8 cellular contexts compared by ENCODE assay signal in the genomic region with DNA sequence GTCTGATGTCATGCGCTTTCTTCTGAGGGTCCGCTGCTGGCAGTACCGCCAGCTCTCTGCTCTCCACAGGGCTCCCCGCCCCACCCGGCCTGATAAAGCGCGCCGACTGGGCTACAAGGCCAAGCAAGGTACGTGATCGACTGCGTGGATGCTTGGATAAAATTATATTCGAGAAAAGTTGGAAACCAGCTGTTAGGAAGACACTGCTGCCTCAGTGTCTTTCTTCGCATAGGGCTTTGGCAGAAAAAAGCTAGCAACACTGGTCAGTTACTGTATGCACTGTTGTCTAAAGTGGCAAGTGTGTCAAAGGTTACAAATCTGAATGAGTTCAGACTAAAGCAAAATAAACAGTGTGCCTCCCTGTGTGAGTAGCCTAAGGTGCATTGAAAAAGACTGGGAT. TPM values are rescaled to one million over a fixed set of nuclear protein-coding genes. Genes with fewer than 3 reads are reported as not detected.
A peak's percentile ranks its signal among the peaks of the same experiment; 100 is the strongest.
DNase-seq lines count a peak whose midpoint lies in the region; ATAC-seq, FAIRE-seq and TF ChIP-seq lines count a peak whose summit lies in the region.
"Not testable (repeated sequence)": the region's sequence is repeated elsewhere in the genome, so short reads cannot be mapped to it uniquely, and the experiment has no call there.

No MANE protein-coding gene starts in this region.

- not testable (repeated sequence) for DNase-seq in A549 (ENCODE audit: low read depth in 1 of 2, low spot score in 1 of 2); H9; RWPE2 (ENCODE audit: low spot score); activated naive CD4-positive, alpha-beta T cell treated with anti-CD3 and anti-CD28 coated beads, Interleukin-2, amount 50 U/mL, for 72 hours (ENCODE audit: low spot score in 2 of 2); effector memory CD4-positive, alpha-beta T cell; naive B cell

- not testable (repeated sequence) for H3K56ac ChIP-seq in H9 (ENCODE audit: insufficient read length, low read depth, low read length)

- H4K8ac ChIP-seq in H9 (replicated peaks; ENCODE audit: insufficient read length, low read depth, low read length), result not testable (repeated sequence)

- not testable (repeated sequence) for H4K91ac ChIP-seq in H9 (ENCODE audit: insufficient read length, low read depth, low read length)

- H3K79me1 ChIP-seq in H9 (ENCODE audit: insufficient read depth, low read depth, low read length, poor library complexity, severe bottlenecking), result not testable (repeated sequence)

- not testable (repeated sequence) for H3K9me3 Mint-ChIP-seq in H9; activated naive CD4-positive, alpha-beta T cell treated with anti-CD3 and anti-CD28 coated beads, Interleukin-2, amount 50 U/mL, for 72 hours; naive B cell

- CTCF ChIA-PET in A549 (lab: Yijun Ruan, JAX), result interaction anchor here (1.2 to 3.2 kb wide), 3 partner anchors 19 to 40 kb away, joined by 3 to 7 read pairs (median 4); no protein-coding TSS in a partner anchor

- not testable (repeated sequence) for TF ChIP-seq RAD21 in A549 (conservative IDR thresholded peaks at IDR 0.05 in 1 of 2, IDR thresholded peaks at IDR 0.05 in 1 of 2)

- H3K79me2 ChIP-seq in H9 (ENCODE audit: insufficient read depth, low read length), result peaks cover 15% of the 10 kb centered on the region; the same call in 1 of the 2 replicates

- FAIRE-seq in A549 (lab: Jason Lieb, UNC), result not testable (repeated sequence)

- peaks cover 46% of the 10 kb centered on the region for H3K4me1 ChIP-seq in A549
- not testable (repeated sequence) for H3K4me1 ChIP-seq in H9 (ENCODE audit: insufficient read depth, low read length)
- H3K4me1 ChIP-seq in RWPE2 (ENCODE audit: insufficient read depth, poor library complexity, severe bottlenecking), result peaks cover 18% of the 10 kb centered on the region
- peaks cover 12% of the 10 kb centered on the region for H3K4me1 ChIP-seq in effector memory CD4-positive, alpha-beta T cell (ENCODE audit: control insufficient read depth, insufficient read depth, low read length, poor library complexity, severe bottlenecking)

- H3K23ac ChIP-seq in H9 (ENCODE audit: insufficient read length, low read depth, low read length), result not testable (repeated sequence)

- not testable (repeated sequence) for H4K5ac ChIP-seq in H9 (ENCODE audit: insufficient read length, low read depth, low read length)

- not testable (repeated sequence) for H4K20me1 ChIP-seq in H9 (ENCODE audit: control insufficient read depth, insufficient read depth, insufficient read length)

- not testable (repeated sequence) for H3K18ac ChIP-seq in H9 (ENCODE audit: insufficient read length, low read depth, low read length)

- not testable (repeated sequence) for TF ChIP-seq EP300 in A549 (IDR thresholded peaks at IDR 0.05)

- under 1% methylated on average over 12 of the region's 13 CpGs for WGBS in A549 (ENCODE audit: missing lambda C conversion rate)
- no CpG with 5 or more reads among the region's 13 CpGs for WGBS in H9 (ENCODE audit: extremely low coverage, insufficient read length, low lambda C conversion rate)

- not testable (repeated sequence) for H2BK20ac ChIP-seq in H9 (ENCODE audit: low read depth, low read length, poor library complexity, severe bottlenecking)

- H3K23me2 ChIP-seq in H9 (ENCODE audit: insufficient read length, low read depth, low read length, poor library complexity, severe bottlenecking), result peaks cover 10% of the 10 kb centered on the region

- not testable (repeated sequence) for H2BK12ac ChIP-seq in H9 (ENCODE audit: insufficient read length, low read depth, low read length)

- not testable (repeated sequence) for H3T11ph ChIP-seq in H9 (ENCODE audit: low read length)

- not testable (repeated sequence) for H3K27me3 ChIP-seq in H9 (ENCODE audit: insufficient read depth, low read length); RWPE2 (ENCODE audit: insufficient read depth, poor library complexity, severe bottlenecking); effector memory CD4-positive, alpha-beta T cell (replicated peaks; ENCODE audit: control insufficient read depth, insufficient read depth, low read length, poor library complexity, severe bottlenecking)

- H3K27ac Mint-ChIP-seq in H9 (peak overlapping the region; percentile 99), naive B cell (peak overlapping the region; percentile 96 to 99 (median 98))
- H3K27ac Mint-ChIP-seq in activated naive CD4-positive, alpha-beta T cell treated with anti-CD3 and anti-CD28 coated beads, Interleukin-2, amount 50 U/mL, for 72 hours, result peak overlapping the region; percentile 98 to 99

- H3K4me3 ChIP-seq in A549 (peak overlapping the region; percentile 91), RWPE2 (ENCODE audit: severe bottlenecking) (peak overlapping the region; percentile 64), iPS-11a (ENCODE audit: low read depth, low read length) (peak overlapping the region; percentile 99), skin epidermis (peak overlapping the region; percentile 64 to 98 (median 90))
- peak overlapping the region; percentile 96 for H3K4me3 ChIP-seq in effector memory CD4-positive, alpha-beta T cell (ENCODE audit: insufficient read depth, low read depth, low read length, poor library complexity, severe bottlenecking)

- H3K9me3 ChIP-seq in A549; H9 (ENCODE audit: control insufficient read depth, low read depth, low read length); RWPE2 (ENCODE audit: severe bottlenecking); effector memory CD4-positive, alpha-beta T cell (ENCODE audit: control insufficient read depth, low read length): not testable (repeated sequence)

- not testable (repeated sequence) for H3K4ac ChIP-seq in H9 (ENCODE audit: low read depth, low read length)

- H3K4me3 Mint-ChIP-seq in H9 (peak overlapping the region; percentile 99), naive B cell (peak overlapping the region; percentile 92 to 100 (median 99))

- H2AFZ ChIP-seq in H9 (ENCODE audit: low read length), result not testable (repeated sequence)

- H3K36me3 Mint-ChIP-seq in H9 (ENCODE audit: insufficient read depth in 1 of 3, low read depth in 3 of 3) (peaks cover 31 to 48% (median 39%) of the 10 kb centered on the region in 3 experiments), naive B cell (peaks cover 0 to 27% of the 10 kb centered on the region in 2 donors)
- H3K36me3 Mint-ChIP-seq in activated naive CD4-positive, alpha-beta T cell treated with anti-CD3 and anti-CD28 coated beads, Interleukin-2, amount 50 U/mL, for 72 hours, result peaks cover 39 to 47% of the 10 kb centered on the region in 2 donors

- H3K14ac ChIP-seq in H9 (ENCODE audit: insufficient read depth, low read length), result peak overlapping the region; percentile 98; the same call in 1 of the 2 replicates

- not testable (repeated sequence) for TF ChIP-seq POLR2A in A549 (IDR thresholded peaks at IDR 0.05; ENCODE audit: low read length)

- H3K27ac ChIP-seq in A549 (peak overlapping the region; percentile 97 to 99), RWPE2 (ENCODE audit: poor library complexity, severe bottlenecking) (peak overlapping the region; percentile 73), skin epidermis (peak overlapping the region in 19 of 21 experiments; percentile 80 to 97 (median 94))
- not testable (repeated sequence) for H3K27ac ChIP-seq in H9 (ENCODE audit: insufficient read length, low read depth, low read length)
- H3K27ac ChIP-seq in effector memory CD4-positive, alpha-beta T cell (ENCODE audit: insufficient read depth, low read length, poor library complexity, severe bottlenecking), result peak overlapping the region; percentile 83

- H2BK15ac ChIP-seq in H9 (ENCODE audit: low read depth, low read length), result not testable (repeated sequence)

- peak overlapping the region; percentile 98 for H3K4me2 ChIP-seq in A549
- peak overlapping the region; percentile 91 for H3K4me2 ChIP-seq in H9 (ENCODE audit: insufficient read depth, insufficient read length, low read length)

- not testable (repeated sequence) for H2BK5ac ChIP-seq in H9 (ENCODE audit: insufficient read length, low read length)

- not testable (repeated sequence) for H3K27me3 Mint-ChIP-seq in H9 (ENCODE audit: low read depth); naive B cell

- not testable (repeated sequence) for ATAC-seq in A549; RWPE2 (ENCODE audit: low read depth); activated naive CD4-positive, alpha-beta T cell treated with anti-CD3 and anti-CD28 coated beads, Interleukin-2, amount 50 U/mL, for 72 hours; naive B cell (ENCODE audit: low read depth in 2 of 2)

- POLR2A ChIA-PET in A549 (lab: Yijun Ruan, JAX), result interaction anchor here (1.6 to 2.2 kb wide), 6 partner anchors 11 to 84 kb away, joined by 11 to 51 read pairs (median 16); no protein-coding TSS in a partner anchor

- peaks cover 33 to 37% of the 10 kb centered on the region in 2 experiments for H3K4me1 Mint-ChIP-seq in H9
- H3K4me1 Mint-ChIP-seq in naive B cell, result peaks cover 28 to 62% (median 45%) of the 10 kb centered on the region in 3 donors

- H3K36me3 ChIP-seq in RWPE2 (ENCODE audit: low read depth), result peaks cover 36% of the 10 kb centered on the region
- H3K36me3 ChIP-seq in effector memory CD4-positive, alpha-beta T cell (ENCODE audit: control insufficient read depth, insufficient read depth, low read length), result peaks cover 18% of the 10 kb centered on the region

- not testable (repeated sequence) for H2AK5ac ChIP-seq in H9 (ENCODE audit: insufficient read length, low read length)

- H3K9ac ChIP-seq in H9 (ENCODE audit: extremely low read depth, insufficient read length, low read length), result peak overlapping the region; percentile 99

- not testable (repeated sequence) for TF ChIP-seq CTCF in A549 (IDR thresholded peaks at IDR 0.05); H9 (conservative IDR thresholded peaks at IDR 0.05); RWPE2 (IDR thresholded peaks at IDR 0.05; ENCODE audit: poor library complexity, severe bottlenecking)

- not testable (repeated sequence) for H2BK120ac ChIP-seq in H9 (ENCODE audit: low read depth, low read length, poor library complexity, severe bottlenecking)

RNA-seq across cellular contexts. Expression of a gene that starts 1.0 kb away (rescaled TPM):
- polyA plus RNA-seq in A549 (2011; rRNA removed), result 2,933 and 3,149 TPM in 2 replicates
- polyA plus RNA-seq in A549 (2012; cell fraction: cytosol; rRNA removed), result 4,919 and 4,999 TPM in 2 replicates
- polyA plus RNA-seq in A549 (2012; cell fraction: nucleus; rRNA removed), result 2,649 and 2,666 TPM in 2 replicates
- polyA plus RNA-seq in A549 (2017; fragmentation: RNase III; extraction: RNeasy Plus Mini Kit Qiagen cat#74134 plus additional on column Dnase treatment), result 2,088 to 2,178 TPM (median 2,158 TPM) in 3 replicates
- polyA minus RNA-seq in A549 (2011; rRNA and poly(A)+ RNA removed), result 1,758 and 1,776 TPM in 2 replicates
- total RNA-seq in H9 (2021), result 2,794 and 2,865 TPM in 2 replicates
- total RNA-seq in activated naive CD4-positive, alpha-beta T cell treated with anti-CD3 and anti-CD28 coated beads, Interleukin-2, amount 50 U/mL, for 72 hours, result 1,000 to 10,000 TPM; 2,185 to 2,637 TPM
- 1,000 to 10,000 TPM; 5,343 to 7,068 (median 5,837) TPM for polyA plus RNA-seq in naive B cell (ENCODE audit: low read depth in 6 of 6)

RNA-seq across cellular contexts. Expression of a gene that starts 1.1 kb away (rescaled TPM):
- polyA plus RNA-seq in A549 (2011; rRNA removed), result 12.2 and 16.8 TPM in 2 replicates
- polyA plus RNA-seq in A549 (2012; cell fraction: cytosol; rRNA removed), result 3.3 and 3.7 TPM in 2 replicates
- 1.6 and 2.7 TPM in 2 replicates for polyA plus RNA-seq in A549 (2012; cell fraction: nucleus; rRNA removed)
- polyA plus RNA-seq in A549 (2017; fragmentation: RNase III; extraction: RNeasy Plus Mini Kit Qiagen cat#74134 plus additional on column Dnase treatment), result 13.8 to 15.5 TPM (median 14.8 TPM) in 3 replicates
- polyA minus RNA-seq in A549 (2011; rRNA and poly(A)+ RNA removed), result 4.0 and 4.2 TPM in 2 replicates
- total RNA-seq in H9 (2021), result 6.1 and 6.2 TPM in 2 replicates
- total RNA-seq in activated naive CD4-positive, alpha-beta T cell treated with anti-CD3 and anti-CD28 coated beads, Interleukin-2, amount 50 U/mL, for 72 hours, result 1 to 10 TPM; 2.4 to 7.4 TPM
- polyA plus RNA-seq in naive B cell (ENCODE audit: low read depth in 6 of 6), result 1 to 10 TPM; 5.2 to 7.9 (median 6.2) TPM

RNA-seq across cellular contexts. Expression of a gene that starts 27.2 kb away (rescaled TPM):
- polyA plus RNA-seq in A549 (2011; rRNA removed) (18.5 and 18.6 TPM in 2 replicates), A549 (2017; fragmentation: RNase III; extraction: RNeasy Plus Mini Kit Qiagen cat#74134 plus additional on column Dnase treatment) (7.2 to 8.1 TPM (median 7.4 TPM) in 3 replicates), naive B cell (ENCODE audit: low read depth in 6 of 6) (10 to 100 TPM; 14.1 to 55.0 (median 39.2) TPM)
- 2.6 and 3.1 TPM in 2 replicates for polyA plus RNA-seq in A549 (2012; cell fraction: cytosol; rRNA removed)
- 1.2 and 1.9 TPM in 2 replicates for polyA plus RNA-seq in A549 (2012; cell fraction: nucleus; rRNA removed)
- 15.4 and 18.7 TPM in 2 replicates for polyA minus RNA-seq in A549 (2011; rRNA and poly(A)+ RNA removed)
- total RNA-seq in H9 (2021), result 24.0 and 24.9 TPM in 2 replicates
- 10 to 100 TPM in 1 of 2 donors, 1 to 10 TPM in 1; 2.1 to 32.7 TPM for total RNA-seq in activated naive CD4-positive, alpha-beta T cell treated with anti-CD3 and anti-CD28 coated beads, Interleukin-2, amount 50 U/mL, for 72 hours
